Comparison of ENCODE assay signal across 1 cellular context in the genomic region with DNA sequence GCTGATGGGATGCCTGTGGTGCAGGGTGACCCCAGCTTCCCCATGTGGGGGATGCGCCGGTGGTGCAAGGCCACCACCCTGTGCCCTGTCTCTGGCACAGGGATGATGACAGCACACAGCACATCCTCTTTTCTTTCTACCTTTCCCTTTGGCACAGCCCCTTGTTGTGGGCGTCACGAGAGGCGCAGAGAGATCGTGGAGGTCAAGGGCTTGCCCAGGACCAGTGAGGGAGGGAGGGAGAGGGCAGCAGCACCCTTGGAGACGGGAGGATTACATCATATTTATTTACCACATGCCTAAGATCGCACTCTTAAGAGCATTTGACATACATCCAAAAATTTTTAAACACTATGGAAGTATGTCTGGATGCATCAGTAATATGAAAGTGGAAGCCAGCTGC.
TF ChIP-seq lines count a peak whose summit lies in the region.

No MANE protein-coding gene starts in this region.

TF ChIP-seq in HepG2, 621 proteins besides CTCF, POLR2A, EP300 and RAD21:
- TF ChIP-seq ATF7 (IDR thresholded peaks at IDR 0.05) (peak; percentile 30; the same call in 1 of the 2 replicates), ATF7 (CRISPR knock-in tag; IDR thresholded peaks at IDR 0.05) (no peak), ARID2 (CRISPR knock-in tag; IDR thresholded peaks at IDR 0.05; ENCODE audit: borderline replicate concordance) (no peak)
TF ChIP-seq in HepG2: peak in this region for 1.
